Comparison of ENCODE assay signal across 1 cellular context in the genomic region with DNA sequence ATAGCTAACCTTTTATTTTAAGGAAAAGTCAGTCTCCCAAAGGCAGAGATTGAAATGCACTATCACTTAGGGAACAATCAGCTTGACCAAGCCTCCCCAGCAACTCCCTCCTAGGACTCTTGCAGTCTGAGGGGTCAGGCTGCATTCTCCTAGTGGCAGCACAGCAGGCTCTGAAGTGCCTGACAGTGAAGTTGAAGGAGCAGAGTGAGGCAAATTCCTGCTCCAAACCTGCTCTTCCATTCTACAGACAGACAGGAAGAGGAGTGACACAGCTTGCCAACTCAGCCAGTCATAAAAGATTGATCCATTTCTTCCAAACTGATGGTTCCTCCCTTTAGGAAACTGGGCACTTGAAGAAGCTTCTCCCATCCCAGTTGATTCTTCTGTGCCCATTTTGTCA.
TF ChIP-seq lines count a peak whose summit lies in the region.

No MANE protein-coding gene starts in this region.

TF ChIP-seq in K562, 482 proteins besides CTCF, POLR2A, EP300 and RAD21:
- TF ChIP-seq ZNF589 (CRISPR knock-in tag; IDR thresholded peaks at IDR 0.05; ENCODE audit: low read depth) (no peak), ZFX (CRISPR knock-in tag; IDR thresholded peaks at IDR 0.05) (no peak), ID3 (CRISPR knock-in tag; IDR thresholded peaks at IDR 0.05) (no peak), ID3 (tag; IDR thresholded peaks at IDR 0.05) (no peak), HDAC2 (IDR thresholded peaks at IDR 0.05) (no peak), XRCC3 (IDR thresholded peaks at IDR 0.05) (no peak), FOXA1 (IDR thresholded peaks at IDR 0.05; ENCODE audit: borderline replicate concordance) (no peak), RBM22 (IDR thresholded peaks at IDR 0.05; ENCODE audit: low read depth, low read length, poor library complexity, severe bottlenecking) (no peak), BCL6 (CRISPR knock-in tag; IDR thresholded peaks at IDR 0.05) (no peak), CBX8 (IDR thresholded peaks at IDR 0.05; ENCODE audit: borderline replicate concordance, extremely low read depth, low read depth, low read length, poor library complexity, severe bottlenecking) (no peak), FOXM1 (IDR thresholded peaks at IDR 0.05; ENCODE audit: low read depth) (no peak), FOXM1 (CRISPR knock-in tag; IDR thresholded peaks at IDR 0.05; ENCODE audit: low read depth) (no peak)
